17 cellular contexts compared by ENCODE assay signal in genomic region chr9:126306071-126306647, GRCh38. TPM values are rescaled to one million over a fixed set of nuclear protein-coding genes. Genes with fewer than 3 reads are reported as not detected.
A peak's percentile ranks its signal among the peaks of the same experiment; 100 is the strongest.
DNase-seq lines count a peak whose midpoint lies in the region; ATAC-seq, FAIRE-seq and TF ChIP-seq lines count a peak whose summit lies in the region.
"Had no signal": no experiment of that assay in that cellular context is flagged by ENCODE, and none has a peak within 500 bp of the region (broad histone marks: within the 10 kb centered on the region; RNA-seq: fewer than 3 reads in every experiment).

No MANE protein-coding gene starts in this region.

- POLR2A ChIA-PET in HepG2 (lab: Yijun Ruan, JAX), result no interaction called here

- H3K27ac ChIP-seq in HepG2 (ENCODE audit: extremely low read length, insufficient read depth, low read length) (no peak overlapping the region), right lobe of liver (no peak overlapping the region), dorsolateral prefrontal cortex (peak overlapping the region in 56 of 59 donors; percentile 78 to 100 (median 94))
- H3K27ac ChIP-seq: A549, C4-2B had no signal

- no peaks in the 10 kb centered on the region; a peak in 1 of 5 replicates for H3K27me3 ChIP-seq in HepG2 (ENCODE audit: control insufficient read depth in 1 of 2, insufficient read depth in 2 of 2, low read length in 2 of 2)
- H3K27me3 ChIP-seq in right lobe of liver, result no peaks in the 10 kb centered on the region
- no peaks in the 10 kb centered on the region for H3K27me3 ChIP-seq in dorsolateral prefrontal cortex
- H3K27me3 ChIP-seq: BE2C had no signal

- TF ChIP-seq CTCF in HepG2 (CRISPR knock-in tag; IDR thresholded peaks at IDR 0.05), result no peak
- TF ChIP-seq CTCF in right lobe of liver (IDR thresholded peaks at IDR 0.05), result no peak
- no peak for TF ChIP-seq CTCF in dorsolateral prefrontal cortex (IDR thresholded peaks at IDR 0.05 in 54 of 56, conservative IDR thresholded peaks at IDR 0.05 in 2 of 56; ENCODE audit: low read depth in 1 of 56, partially characterized antibody in 56 of 56)

- DNase-seq in HepG2 (ENCODE audit: low spot score) (no peak), right lobe of liver (no peak), dorsolateral prefrontal cortex (no peak), left lobe of liver (ENCODE audit: low spot score) (peak; percentile 19), NCI-H187 (lab: John Stamatoyannopoulos, UW) (no peak), NCI-H226 (no peak), SKM-1 (lab: John Stamatoyannopoulos, UW; ENCODE audit: unreplicated experiment) (no peak)
- DNase-seq: BE2C; CD4-positive, alpha-beta memory T cell; DMS153; GF-D8; IMR-90 had no signal

- CTCF ChIA-PET in HepG2 (lab: Yijun Ruan, JAX; ENCODE audit: low intra/inter-chr PET ratio, low total read pairs), result no interaction called here

- no peak overlapping the region for H2AFZ ChIP-seq in HepG2 (ENCODE audit: low read length)

- no peak overlapping the region for H3K9ac ChIP-seq in HepG2 (ENCODE audit: insufficient read depth, low read depth, low read length)

- BruUV-seq in HepG2 (replicated peaks; lab: Mats Ljungman, UMichigan), result no TSS peak

- H3K79me2 ChIP-seq in HepG2 (ENCODE audit: insufficient read depth, low read length), result no peaks in the 10 kb centered on the region

- H3K4me3 ChIP-seq in HepG2 (replicated peaks in 1 of 3; ENCODE audit: insufficient read depth in 1 of 3, low read depth in 2 of 3, low read length in 3 of 3) (no peak overlapping the region), right lobe of liver (no peak overlapping the region), dorsolateral prefrontal cortex (no peak overlapping the region)
- H3K4me3 ChIP-seq: A549, HAP-1 had no signal

- intact Hi-C loops in HepG2 (cut with micrococcal nuclease; ENCODE audit: unreplicated experiment), result no loop called here
- intact Hi-C loops in right lobe of liver (cut with DNase I), result loop anchor here (10.0 kb wide), 2 partner anchors 89 to 179 kb away; no protein-coding TSS in a partner anchor
- intact Hi-C loops in dorsolateral prefrontal cortex (cut with DNase I), result loop anchor here in 1 of 2 donors (5.0 kb wide), 1 partner anchor 71 kb away; no protein-coding TSS in a partner anchor

- H3K4me2 ChIP-seq in HepG2 (ENCODE audit: low read depth, low read length), result no peak overlapping the region
- H3K4me2 ChIP-seq: A549 had no signal

- no peak for TF ChIP-seq RAD21 in HepG2 (CRISPR knock-in tag; IDR thresholded peaks at IDR 0.05)

- in situ Hi-C loops in HepG2 (cut with HindIII; ENCODE audit: extremely low pct_ligation_motif_present, low pct_unique_long_range_greater_than_20kb), result no loop called here

- no peak for TF ChIP-seq POLR2A in HepG2 (IDR thresholded peaks at IDR 0.05; ENCODE audit: insufficient read depth in 1 of 2, low read depth in 2 of 2, low read length in 2 of 2)
- no peak for TF ChIP-seq POLR2A in right lobe of liver (IDR thresholded peaks at IDR 0.05)

- FAIRE-seq in HepG2 (lab: Jason Lieb, UNC), result no peak
- FAIRE-seq: A549, D721Med, H1 had no signal

- H3K4me1 ChIP-seq in HepG2 (ENCODE audit: insufficient read depth, low read length) (peaks cover 83% of the 10 kb centered on the region), right lobe of liver (no peaks in the 10 kb centered on the region)
- H3K4me1 ChIP-seq: A549, BE2C had no signal

- no peak for ATAC-seq in HepG2
- no peak for ATAC-seq in right lobe of liver
- no peak for ATAC-seq in left lobe of liver
- ATAC-seq: A549 had no signal

- TF ChIP-seq EP300 in HepG2 (IDR thresholded peaks at IDR 0.05; ENCODE audit: low read depth in 2 of 2, low read length in 2 of 2) (no peak), HepG2 (CRISPR knock-in tag; IDR thresholded peaks at IDR 0.05; ENCODE audit: borderline replicate concordance) (no peak)

- H3K9me3 ChIP-seq in HepG2 (ENCODE audit: low read length), result no peaks in the 10 kb centered on the region
- H3K9me3 ChIP-seq in right lobe of liver, result no peaks in the 10 kb centered on the region
- H3K9me3 ChIP-seq: A549, BE2C, HAP-1 had no signal

- WGBS in HepG2 (ENCODE audit: low lambda C conversion rate), result 85% methylated on average over 5 of the region's 6 CpGs
- WGBS in right lobe of liver (ENCODE audit: insufficient coverage, low coverage, low lambda C conversion rate, missing lambda C conversion rate), result 95% methylated on average over 4 of the region's 6 CpGs

- no peaks in the 10 kb centered on the region for H4K20me1 ChIP-seq in HepG2 (ENCODE audit: insufficient read depth, low read length)

- no peaks in the 10 kb centered on the region for H3K36me3 ChIP-seq in HepG2 (replicated peaks in 1 of 2; ENCODE audit: control insufficient read depth in 1 of 2, insufficient read depth in 2 of 2, low read length in 2 of 2)
- no peaks in the 10 kb centered on the region for H3K36me3 ChIP-seq in right lobe of liver
- H3K36me3 ChIP-seq: BE2C, HAP-1 had no signal

TF ChIP-seq in HepG2, 621 proteins besides CTCF, POLR2A, EP300 and RAD21 (continues in another document):
- TF ChIP-seq, protein P1, sequence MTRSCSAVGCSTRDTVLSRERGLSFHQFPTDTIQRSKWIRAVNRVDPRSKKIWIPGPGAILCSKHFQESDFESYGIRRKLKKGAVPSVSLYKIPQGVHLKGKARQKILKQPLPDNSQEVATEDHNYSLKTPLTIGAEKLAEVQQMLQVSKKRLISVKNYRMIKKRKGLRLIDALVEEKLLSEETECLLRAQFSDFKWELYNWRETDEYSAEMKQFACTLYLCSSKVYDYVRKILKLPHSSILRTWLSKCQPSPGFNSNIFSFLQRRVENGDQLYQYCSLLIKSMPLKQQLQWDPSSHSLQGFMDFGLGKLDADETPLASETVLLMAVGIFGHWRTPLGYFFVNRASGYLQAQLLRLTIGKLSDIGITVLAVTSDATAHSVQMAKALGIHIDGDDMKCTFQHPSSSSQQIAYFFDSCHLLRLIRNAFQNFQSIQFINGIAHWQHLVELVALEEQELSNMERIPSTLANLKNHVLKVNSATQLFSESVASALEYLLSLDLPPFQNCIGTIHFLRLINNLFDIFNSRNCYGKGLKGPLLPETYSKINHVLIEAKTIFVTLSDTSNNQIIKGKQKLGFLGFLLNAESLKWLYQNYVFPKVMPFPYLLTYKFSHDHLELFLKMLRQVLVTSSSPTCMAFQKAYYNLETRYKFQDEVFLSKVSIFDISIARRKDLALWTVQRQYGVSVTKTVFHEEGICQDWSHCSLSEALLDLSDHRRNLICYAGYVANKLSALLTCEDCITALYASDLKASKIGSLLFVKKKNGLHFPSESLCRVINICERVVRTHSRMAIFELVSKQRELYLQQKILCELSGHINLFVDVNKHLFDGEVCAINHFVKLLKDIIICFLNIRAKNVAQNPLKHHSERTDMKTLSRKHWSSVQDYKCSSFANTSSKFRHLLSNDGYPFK (CRISPR knock-in tag; IDR thresholded peaks at IDR 0.05; ENCODE audit: borderline replicate concordance), result no peak
- TF ChIP-seq, protein P2, sequence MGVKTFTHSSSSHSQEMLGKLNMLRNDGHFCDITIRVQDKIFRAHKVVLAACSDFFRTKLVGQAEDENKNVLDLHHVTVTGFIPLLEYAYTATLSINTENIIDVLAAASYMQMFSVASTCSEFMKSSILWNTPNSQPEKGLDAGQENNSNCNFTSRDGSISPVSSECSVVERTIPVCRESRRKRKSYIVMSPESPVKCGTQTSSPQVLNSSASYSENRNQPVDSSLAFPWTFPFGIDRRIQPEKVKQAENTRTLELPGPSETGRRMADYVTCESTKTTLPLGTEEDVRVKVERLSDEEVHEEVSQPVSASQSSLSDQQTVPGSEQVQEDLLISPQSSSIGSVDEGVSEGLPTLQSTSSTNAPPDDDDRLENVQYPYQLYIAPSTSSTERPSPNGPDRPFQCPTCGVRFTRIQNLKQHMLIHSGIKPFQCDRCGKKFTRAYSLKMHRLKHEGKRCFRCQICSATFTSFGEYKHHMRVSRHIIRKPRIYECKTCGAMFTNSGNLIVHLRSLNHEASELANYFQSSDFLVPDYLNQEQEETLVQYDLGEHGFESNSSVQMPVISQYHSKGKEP (CRISPR knock-in tag; IDR thresholded peaks at IDR 0.05), result no peak
- 0 out of 2 replicates have a peak, but pooled peaks have one; percentile 38 for TF ChIP-seq ZMYM3 (CRISPR knock-in tag; IDR thresholded peaks at IDR 0.05)
- TF ChIP-seq TCF12 (IDR thresholded peaks at IDR 0.05), result no peak
- TF ChIP-seq TCF12 (CRISPR knock-in tag; IDR thresholded peaks at IDR 0.05), result no peak
- peak; percentile 65; the same call in 1 of the 2 replicates for TF ChIP-seq ZNF768 (CRISPR knock-in tag; IDR thresholded peaks at IDR 0.05)
- TF ChIP-seq PRPF4 (IDR thresholded peaks at IDR 0.05; ENCODE audit: low read depth, low read length, poor library complexity, severe bottlenecking), result no peak
- TF ChIP-seq SYNCRIP (IDR thresholded peaks at IDR 0.05; ENCODE audit: insufficient read depth, low read depth, low read length), result no peak
- no peak for TF ChIP-seq ZZZ3 (CRISPR knock-in tag; IDR thresholded peaks at IDR 0.05; ENCODE audit: borderline replicate concordance)
- TF ChIP-seq ZNF572 (CRISPR knock-in tag; IDR thresholded peaks at IDR 0.05), result no peak

RNA-seq across cellular contexts. Expression of gene MVB12B, which starts 20.5 kb away (rescaled TPM):
- total RNA-seq in HepG2 (2016; rRNA removed; fragmentation: Illumina TruSeq; extraction: Trizol) (26.0 and 30.1 TPM in 2 replicates), right lobe of liver (10 to 100 TPM in 2 of 6 experiments, 1 to 10 TPM in 4; 7.2 to 16.2 (median 9.1) TPM), dorsolateral prefrontal cortex (100 to 1,000 TPM in 23 of 120 experiments, 10 to 100 TPM in 97; 43.4 to 233 (median 75.7) TPM), left lobe of liver (8.8 TPM)
- 52.4 and 56.2 TPM in 2 replicates for total RNA-seq in HepG2 (2016; cell fraction: cytosol; rRNA removed; fragmentation: Illumina TruSeq; extraction: Trizol; ENCODE audit: low read depth)
- total RNA-seq in HepG2 (2016; cell fraction: insoluble cytoplasmic fraction; rRNA removed; fragmentation: Illumina TruSeq; extraction: Trizol), result 22.0 and 29.4 TPM in 2 replicates
- 19.7 and 20.0 TPM in 2 replicates for total RNA-seq in HepG2 (2016; cell fraction: membrane; rRNA removed; fragmentation: Illumina TruSeq; extraction: Trizol)
- 43.3 and 49.2 TPM in 2 replicates for total RNA-seq in HepG2 (2016; cell fraction: nucleus; rRNA removed; fragmentation: Illumina TruSeq; extraction: Trizol)
- 10.7 and 12.1 TPM in 2 replicates for polyA plus RNA-seq in HepG2 (2011; rRNA removed)
- polyA plus RNA-seq in HepG2 (2011; cell fraction: cytosol; rRNA removed), result 9.2 and 11.3 TPM in 2 replicates
- 13.9 and 18.7 TPM in 2 replicates for polyA plus RNA-seq in HepG2 (2011; cell fraction: nucleus; rRNA removed)
- 10.0 and 10.4 TPM in 2 replicates for polyA plus RNA-seq in HepG2 (2012)
- 2.4 and 3.2 TPM in 2 replicates for polyA plus RNA-seq in HepG2 (2016; cell fraction: cytosol; fragmentation: Illumina TruSeq; extraction: Trizol; ENCODE audit: low read depth)
- polyA plus RNA-seq in HepG2 (2016; cell fraction: insoluble cytoplasmic fraction; fragmentation: Illumina TruSeq; extraction: Trizol; ENCODE audit: low read depth), result 20.2 and 24.6 TPM in 2 replicates
- polyA plus RNA-seq in HepG2 (2016; cell fraction: membrane; fragmentation: Illumina TruSeq; extraction: Trizol; ENCODE audit: low read depth), result 7.4 and 7.6 TPM in 2 replicates
- polyA plus RNA-seq in HepG2 (2016; cell fraction: nucleus; fragmentation: Illumina TruSeq; extraction: Trizol; ENCODE audit: insufficient read depth, low read depth), result 22.4 and 30.0 TPM in 2 replicates
- 1.4 and 38.6 TPM in 2 replicates for polyA minus RNA-seq in HepG2 (2011; rRNA and poly(A)+ RNA removed; ENCODE audit: low replicate concordance)
- polyA minus RNA-seq in HepG2 (2011; cell fraction: cytosol; rRNA and poly(A)+ RNA removed), result 10.4 and 11.3 TPM in 2 replicates
- polyA minus RNA-seq in HepG2 (2011; cell fraction: nucleus; rRNA and poly(A)+ RNA removed), result 43.9 and 48.9 TPM in 2 replicates

Comparison
In these comparisons a context has a peak if more than half of its experiments do, and no peak if none do; other contexts are left out.
1. H3K27ac ChIP-seq: peak in dorsolateral prefrontal cortex (56 of 59); none in HepG2 (single experiment) and right lobe of liver (0 of 3).